ENCODE assay signal across 13 cellular contexts in the genomic region with DNA sequence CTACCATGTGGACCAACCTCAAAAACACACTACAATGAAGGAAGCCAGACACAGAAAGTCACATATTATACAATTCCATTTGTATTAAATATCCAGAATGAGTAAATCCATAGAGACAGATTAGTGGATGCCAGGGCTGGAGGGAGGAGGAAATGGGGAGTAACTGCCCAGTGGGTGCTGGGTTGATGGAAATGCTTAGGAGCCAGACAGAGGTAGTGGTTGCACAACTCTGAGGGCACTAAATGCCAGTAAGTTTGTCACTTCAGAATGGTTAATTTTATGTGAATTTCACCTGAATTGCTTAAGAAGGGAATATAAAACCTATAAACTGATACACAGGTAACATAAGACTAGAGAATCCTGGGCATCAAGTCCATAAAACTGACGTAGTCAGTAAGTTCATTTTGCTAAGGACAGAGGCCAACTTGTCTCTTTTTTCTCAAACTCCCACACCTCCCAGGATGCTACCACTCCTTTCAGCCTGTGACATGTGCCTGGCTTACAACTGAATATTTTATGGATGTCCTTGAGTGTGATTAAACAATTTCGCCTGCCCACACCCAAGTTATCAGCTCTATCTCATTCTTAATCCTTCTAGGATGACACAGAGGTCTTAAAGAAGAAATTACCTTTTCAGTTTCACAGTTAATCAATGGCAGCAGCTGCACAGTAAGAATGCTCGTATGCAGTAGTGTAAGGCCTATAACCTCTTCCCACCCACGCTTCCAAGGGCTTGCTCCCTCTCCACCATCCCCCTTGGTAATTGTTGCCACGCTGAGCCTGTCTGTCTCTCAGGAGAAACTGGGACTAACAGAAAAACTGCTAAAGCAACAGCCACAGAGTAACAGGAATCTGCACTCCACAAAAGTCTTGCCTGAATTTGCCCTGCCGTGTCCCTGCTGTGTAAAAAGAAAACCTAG. TPM values are rescaled to one million over a fixed set of nuclear protein-coding genes. Genes with fewer than 3 reads are reported as not detected.
DNase-seq lines count a peak whose midpoint lies in the region; ATAC-seq and TF ChIP-seq lines count a peak whose summit lies in the region.
"Had no signal": no experiment of that assay in that cellular context is flagged by ENCODE, and none has a peak within 500 bp of the region (broad histone marks: within the 10 kb centered on the region; RNA-seq: fewer than 3 reads in every experiment).

No MANE protein-coding gene starts in this region.

- no peak overlapping the region for H2BK20ac ChIP-seq in H9 (ENCODE audit: low read depth, low read length, poor library complexity, severe bottlenecking)

- H3K9me3 ChIP-seq in H9 (ENCODE audit: control insufficient read depth, low read depth, low read length): no peaks in the 10 kb centered on the region

- no peaks in the 10 kb centered on the region for H3K79me1 ChIP-seq in H9 (ENCODE audit: insufficient read depth, low read depth, low read length, poor library complexity, severe bottlenecking)

- H3K4ac ChIP-seq in H9 (ENCODE audit: low read depth, low read length): no peak overlapping the region

- H2AFZ ChIP-seq in H9 (ENCODE audit: low read length): no peak overlapping the region

- no CpG with 5 or more reads among the region's 6 CpGs for WGBS in H9 (ENCODE audit: extremely low coverage, insufficient read length, low lambda C conversion rate)

- intact Hi-C loops in CD14-positive monocyte (cut with micrococcal nuclease): no loop called here

- peaks cover 21% of the 10 kb centered on the region; the same call in 1 of the 2 replicates for H3K27me3 ChIP-seq in H9 (ENCODE audit: insufficient read depth, low read length)

- no peaks in the 10 kb centered on the region for H4K20me1 ChIP-seq in H9 (ENCODE audit: control insufficient read depth, insufficient read depth, insufficient read length)

- ATAC-seq in SK-N-SH treated with all-trans-retinoic acid at 6 μM for 48 hours (peak; percentile 25; the same call in 2 of the 3 replicates), HG02798 (IDR thresholded peaks at IDR 0.05; ENCODE audit: poor library complexity, unreplicated experiment) (no peak), GM19397 (IDR thresholded peaks at IDR 0.05; ENCODE audit: unreplicated experiment) (no peak)

- H3K4me2 ChIP-seq in H9 (ENCODE audit: insufficient read depth, insufficient read length, low read length): no peak overlapping the region

- H3K4me1 Mint-ChIP-seq in CD14-positive monocyte: peaks cover 39% of the 10 kb centered on the region
- peaks cover 27 to 30% of the 10 kb centered on the region in 2 experiments for H3K4me1 Mint-ChIP-seq in H9

- no peak overlapping the region for H2AK5ac ChIP-seq in H9 (ENCODE audit: insufficient read length, low read length)

- H3K4me1 ChIP-seq in H9 (ENCODE audit: insufficient read depth, low read length): no peaks in the 10 kb centered on the region; the same call in 1 of the 2 replicates

- H2BK12ac ChIP-seq in H9 (ENCODE audit: insufficient read length, low read depth, low read length): no peak overlapping the region

- H3K4me3 Mint-ChIP-seq in CD14-positive monocyte (peak overlapping the region; percentile 54 to 81), H9 (no peak overlapping the region)
- H3K4me3 Mint-ChIP-seq: HFFc6 had no signal

- DNase-seq in CD14-positive monocyte (ENCODE audit: low spot score) (no peak), H9 (no peak), left kidney (ENCODE audit: low read depth, low spot score) (peak; percentile 29), NCI-H2196 treated with DMSO at 0.1 percent for 48 hours (lab: John Stamatoyannopoulos, UW; ENCODE audit: unreplicated experiment) (no peak), DMS114 treated with DMSO at 0.1 percent for 48 hours (lab: John Stamatoyannopoulos, UW; ENCODE audit: unreplicated experiment) (no peak)
- DNase-seq: dorsolateral prefrontal cortex, HFFc6 had no signal

- no peak overlapping the region for H3K56ac ChIP-seq in H9 (ENCODE audit: insufficient read length, low read depth, low read length)

- no peak overlapping the region for H3K27ac ChIP-seq in H9 (ENCODE audit: insufficient read length, low read depth, low read length)

- no peak overlapping the region for H4K5ac ChIP-seq in H9 (ENCODE audit: insufficient read length, low read depth, low read length)

- TF ChIP-seq CTCF in CD14-positive monocyte (IDR thresholded peaks at IDR 0.05): no peak
- no peak for TF ChIP-seq CTCF in H9 (conservative IDR thresholded peaks at IDR 0.05)

- peaks cover 12 to 16% (median 14%) of the 10 kb centered on the region in 3 donors for H3K27me3 Mint-ChIP-seq in CD14-positive monocyte (ENCODE audit: low read depth in 3 of 3)
- H3K27me3 Mint-ChIP-seq in H9 (ENCODE audit: low read depth): peaks cover 41% of the 10 kb centered on the region

- no peak overlapping the region for H4K8ac ChIP-seq in H9 (replicated peaks; ENCODE audit: insufficient read length, low read depth, low read length)

- no peak overlapping the region for H3T11ph ChIP-seq in H9 (ENCODE audit: low read length)

- peaks cover 8% of the 10 kb centered on the region for H3K23me2 ChIP-seq in H9 (ENCODE audit: insufficient read length, low read depth, low read length, poor library complexity, severe bottlenecking)

- no peak overlapping the region for H2BK15ac ChIP-seq in H9 (ENCODE audit: low read depth, low read length)

- H3K23ac ChIP-seq in H9 (ENCODE audit: insufficient read length, low read depth, low read length): no peak overlapping the region

- peaks cover 16 to 21% of the 10 kb centered on the region in 2 donors for H3K36me3 Mint-ChIP-seq in CD14-positive monocyte
- peaks cover 4 to 26% (median 9%) of the 10 kb centered on the region in 3 experiments; a peak in 6 of 7 replicates for H3K36me3 Mint-ChIP-seq in H9 (ENCODE audit: insufficient read depth in 1 of 3, low read depth in 3 of 3)

- H3K79me2 ChIP-seq in H9 (ENCODE audit: insufficient read depth, low read length): no peaks in the 10 kb centered on the region

- H2BK120ac ChIP-seq in H9 (ENCODE audit: low read depth, low read length, poor library complexity, severe bottlenecking): no peak overlapping the region

- H3K9ac ChIP-seq in H9 (ENCODE audit: extremely low read depth, insufficient read length, low read length): no peak overlapping the region

- H3K9me3 Mint-ChIP-seq in CD14-positive monocyte (peaks cover 0 to 12% (median 3%) of the 10 kb centered on the region in 7 donors), H9 (peaks cover 0 to 5% of the 10 kb centered on the region in 2 experiments; a peak in 2 of 5 replicates)
- H3K9me3 Mint-ChIP-seq: HFFc6 had no signal

- H3K18ac ChIP-seq in H9 (ENCODE audit: insufficient read length, low read depth, low read length): no peak overlapping the region

- H2BK5ac ChIP-seq in H9 (ENCODE audit: insufficient read length, low read length): no peak overlapping the region

- no peak overlapping the region for H4K91ac ChIP-seq in H9 (ENCODE audit: insufficient read length, low read depth, low read length)

- H3K14ac ChIP-seq in H9 (ENCODE audit: insufficient read depth, low read length): no peak overlapping the region

- H3K27ac Mint-ChIP-seq in CD14-positive monocyte (peak overlapping the region; percentile 67 to 90 (median 79)), H9 (peak overlapping the region in 2 of 3 experiments; percentile 47 to 72; a peak in 2 of 7 replicates)
- H3K27ac Mint-ChIP-seq: HFFc6 had no signal

TF ChIP-seq in SK-N-SH treated with all-trans-retinoic acid at 6 μM for 48 hours, 23 proteins besides CTCF, POLR2A, EP300 and RAD21:
- no peak for TF ChIP-seq ZFP30 (CRISPR knock-in tag; IDR thresholded peaks at IDR 0.05)
- TF ChIP-seq TCF4 (CRISPR knock-in tag; IDR thresholded peaks at IDR 0.05; ENCODE audit: borderline replicate concordance): no peak

RNA-seq across cellular contexts. Expression of a gene that starts 5.9 kb away (rescaled TPM):
- not detected for polyA plus RNA-seq in CD14-positive monocyte
- not detected in 2 replicates for total RNA-seq in H9 (2021)
- total RNA-seq: dorsolateral prefrontal cortex, HFFc6, lower leg skin, subcutaneous adipose tissue had no signal
- polyA plus RNA-seq: BJ had no signal

RNA-seq across cellular contexts. Expression of a gene that starts 33.5 kb away (rescaled TPM):
- 1 to 10 TPM; 5.2 to 6.4 TPM for polyA plus RNA-seq in CD14-positive monocyte
- total RNA-seq in H9 (2021): 3.9 and 4.9 TPM in 2 replicates

Comparison
In these comparisons a context has a peak if more than half of its experiments do, and no peak if none do; other contexts are left out.
1. H3K4me3 Mint-ChIP-seq: peak in CD14-positive monocyte (2 of 2); none in H9 (0 of 2).